Comparison of ENCODE assay signal across 2 cellular contexts in genomic region chr21:46605759-46606426, GRCh38.
TF ChIP-seq lines count a peak whose summit lies in the region.

No MANE protein-coding gene starts in this region.

TF ChIP-seq in H1, 55 proteins besides CTCF, POLR2A, EP300 and RAD21 (continued from another document):
- no peak for TF ChIP-seq USF2 (IDR thresholded peaks at IDR 0.05; ENCODE audit: low read length)
- TF ChIP-seq ATF2 (IDR thresholded peaks at IDR 0.05; ENCODE audit: low read length) = no peak
- no peak for TF ChIP-seq NRF1 (IDR thresholded peaks at IDR 0.05; ENCODE audit: low read depth, low read length)
- no peak for TF ChIP-seq RBBP5 (IDR thresholded peaks at IDR 0.05; ENCODE audit: borderline replicate concordance, low read depth, low read length)
- no peak for TF ChIP-seq E2F6 (IDR thresholded peaks at IDR 0.05)
- no peak for TF ChIP-seq BACH1 (IDR thresholded peaks at IDR 0.05; ENCODE audit: low read length)
- TF ChIP-seq SIX5 (IDR thresholded peaks at IDR 0.05; ENCODE audit: low read depth, low read length) = no peak
- TF ChIP-seq GABPA (IDR thresholded peaks at IDR 0.05; ENCODE audit: borderline replicate concordance, insufficient read depth, low read length) = no peak
- no peak for TF ChIP-seq RNF2 (IDR thresholded peaks at IDR 0.05; ENCODE audit: borderline replicate concordance, low read depth, low read length, missing control alignments, poor library complexity, severe bottlenecking)
- TF ChIP-seq KDM4A (IDR thresholded peaks at IDR 0.05; ENCODE audit: low read depth, low read length, severe bottlenecking) = no peak
- no peak for TF ChIP-seq SAP30 (IDR thresholded peaks at IDR 0.05; ENCODE audit: insufficient read depth, insufficient replicate concordance, low read length)
- TF ChIP-seq EGR1 (IDR thresholded peaks at IDR 0.05; ENCODE audit: borderline replicate concordance, low read depth, low read length) = no peak
- TF ChIP-seq BRCA1 (IDR thresholded peaks at IDR 0.05; ENCODE audit: low read depth, low read length) = no peak
- no peak for TF ChIP-seq NANOG (IDR thresholded peaks at IDR 0.05; ENCODE audit: insufficient read depth, low read depth, low read length, poor library complexity, severe bottlenecking)
- TF ChIP-seq CHD2 (IDR thresholded peaks at IDR 0.05; ENCODE audit: low read length) = no peak
- no peak for TF ChIP-seq TEAD4 (IDR thresholded peaks at IDR 0.05; ENCODE audit: low read depth, low read length)

TF ChIP-seq in SK-N-SH, 30 proteins besides CTCF, POLR2A, EP300 and RAD21:
- TF ChIP-seq PBX3 (IDR thresholded peaks at IDR 0.05) = no peak
- TF ChIP-seq POLR2AphosphoS5 (IDR thresholded peaks at IDR 0.05; ENCODE audit: low read depth, low read length) = no peak
